ENCODE assay signal across 8 cellular contexts in the genomic region with DNA sequence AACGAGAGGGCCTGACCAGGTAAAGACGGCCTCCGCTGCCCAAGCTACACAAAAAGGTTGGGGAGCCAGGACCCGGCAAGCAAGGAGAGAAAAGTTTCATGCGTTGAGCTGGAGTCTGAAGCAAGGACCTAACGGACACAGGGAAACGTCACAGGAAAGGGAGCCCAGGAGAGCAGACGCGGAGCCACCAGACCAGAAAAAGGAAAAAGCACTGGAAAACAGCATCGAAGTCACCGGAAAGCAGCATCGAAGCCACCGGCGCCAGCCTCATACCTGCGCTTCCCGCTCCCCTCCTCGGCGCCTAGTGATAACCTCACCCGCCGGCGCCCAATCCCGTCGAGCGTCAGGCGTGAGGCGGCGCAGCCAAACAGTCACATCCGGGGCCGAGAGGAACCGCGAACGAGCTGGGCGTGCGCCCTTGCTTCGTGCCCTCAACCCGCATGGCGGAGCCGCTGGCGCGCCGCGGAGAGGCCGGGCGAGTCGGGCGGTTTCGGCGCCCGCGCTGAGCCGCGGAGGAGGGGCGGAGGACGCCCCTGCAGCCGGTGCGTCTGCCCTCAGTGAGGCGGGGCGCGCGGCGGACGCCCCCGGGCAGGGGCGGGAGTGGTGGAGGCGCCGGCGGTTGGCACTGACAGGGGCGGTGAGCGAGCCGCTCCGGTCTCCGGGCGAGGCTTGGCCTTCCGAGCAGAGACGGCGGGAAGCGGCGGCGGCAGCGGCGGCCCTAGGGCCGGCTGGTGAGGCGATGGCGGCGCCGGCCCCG. TPM values are rescaled to one million over a fixed set of nuclear protein-coding genes. Genes with fewer than 3 reads are reported as not detected.
A peak's percentile ranks its signal among the peaks of the same experiment; 100 is the strongest.
DNase-seq lines count a peak whose midpoint lies in the region; ATAC-seq, FAIRE-seq and TF ChIP-seq lines count a peak whose summit lies in the region.

A gene with protein sequence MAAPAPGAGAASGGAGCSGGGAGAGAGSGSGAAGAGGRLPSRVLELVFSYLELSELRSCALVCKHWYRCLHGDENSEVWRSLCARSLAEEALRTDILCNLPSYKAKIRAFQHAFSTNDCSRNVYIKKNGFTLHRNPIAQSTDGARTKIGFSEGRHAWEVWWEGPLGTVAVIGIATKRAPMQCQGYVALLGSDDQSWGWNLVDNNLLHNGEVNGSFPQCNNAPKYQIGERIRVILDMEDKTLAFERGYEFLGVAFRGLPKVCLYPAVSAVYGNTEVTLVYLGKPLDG (plus strand): TSS at position 415 of the 757 bp plus-strand sequence. CDS start 325 bp downstream, at position 740.
TSS of gene WDR53 (minus strand) at position 309 of the 757 bp plus-strand sequence. CDS start 7,079 bp downstream, outside the sequence.

- TF ChIP-seq CTCF in Calu3 (IDR thresholded peaks at IDR 0.05; ENCODE audit: unreplicated experiment) (no peak), H1 (IDR thresholded peaks at IDR 0.05; ENCODE audit: control extremely low read depth in 1 of 3, insufficient read depth in 1 of 3, low read depth in 1 of 3, low read length in 3 of 3) (no peak)

- H3K9me3 Mint-ChIP-seq in Calu3 (ENCODE audit: low read depth, unreplicated experiment): no peaks in the 10 kb centered on the region
- H3K9me3 Mint-ChIP-seq in activated CD8-positive, alpha-beta memory T cell treated with anti-CD3 and anti-CD28 coated beads, Interleukin-2, amount 10 ng/mL, durations not matched to agents 7 days and 5 days (ENCODE audit: low read depth): no peaks in the 10 kb centered on the region

- H3K79me2 ChIP-seq in H1 (ENCODE audit: control insufficient read depth in 1 of 2, insufficient read depth in 2 of 2, low read length in 2 of 2): peaks cover 6 to 57% of the 10 kb centered on the region in 2 experiments; a peak in 3 of 4 replicates

- peak within 1 kb of the TSS; percentile 96 for H3K27ac Mint-ChIP-seq in Calu3 (ENCODE audit: unreplicated experiment)
- H3K27ac Mint-ChIP-seq in activated CD8-positive, alpha-beta memory T cell treated with anti-CD3 and anti-CD28 coated beads, Interleukin-2, amount 10 ng/mL, durations not matched to agents 7 days and 5 days: peak within 1 kb of the TSS; percentile 98

- H3K79me1 ChIP-seq in H1 (ENCODE audit: low read depth, low read length) (peaks cover 6% of the 10 kb centered on the region; the same call in 1 of the 2 replicates), mesenchymal stem cell (replicated peaks; ENCODE audit: low read length, poor library complexity, severe bottlenecking) (peaks cover 24% of the 10 kb centered on the region)

- H2AK5ac ChIP-seq in H1 (ENCODE audit: low read depth, low read length) (no peak within 1 kb of the TSS), mesenchymal stem cell (ENCODE audit: low read length, severe bottlenecking) (no peak within 1 kb of the TSS)

- peak within 1 kb of the TSS; percentile 89 for H3K27ac ChIP-seq in HUES48 (ENCODE audit: low read depth, low read length)
- H3K27ac ChIP-seq in H1 (ENCODE audit: low read depth, low read length): peak within 1 kb of the TSS; percentile 92
- H3K27ac ChIP-seq in mesenchymal stem cell (ENCODE audit: low read length, poor library complexity, severe bottlenecking): peak within 1 kb of the TSS; percentile 27

- peaks cover 34% of the 10 kb centered on the region for H3K36me3 Mint-ChIP-seq in Calu3 (ENCODE audit: insufficient read depth, unreplicated experiment)
- H3K36me3 Mint-ChIP-seq in activated CD8-positive, alpha-beta memory T cell treated with anti-CD3 and anti-CD28 coated beads, Interleukin-2, amount 10 ng/mL, durations not matched to agents 7 days and 5 days: peaks cover 13% of the 10 kb centered on the region

- WGBS in H1 (ENCODE audit: extremely low coverage in 1 of 2, insufficient coverage in 1 of 2, insufficient read length in 1 of 2, insufficient replicate concordance in 2 of 2, low coverage in 1 of 2, low lambda C conversion rate in 2 of 2, missing lambda C conversion rate in 1 of 2), 2 experiments: 0% methylated on average over 52 of the region's 87 CpGs; no CpG with 5 or more reads in 1 of the 2 experiments
- WGBS in mesenchymal stem cell: under 1% methylated on average over 83 of the region's 87 CpGs

- peak within 1 kb of the TSS; percentile 96 for H4K8ac ChIP-seq in H1 (ENCODE audit: extremely low read depth, insufficient read depth, low read length)
- H4K8ac ChIP-seq in mesenchymal stem cell (ENCODE audit: low read length): peak within 1 kb of the TSS; percentile 63

- CTCF ChIA-PET in Calu3 (lab: Charles Lee): interaction anchor here (0.5 to 1.6 kb wide), 3 partner anchors 40 to 374 kb away, joined by 3 to 4 read pairs (median 4); partner anchors contain the start of gene NCBP2
- CTCF ChIA-PET in activated CD8-positive, alpha-beta memory T cell treated with anti-CD3 and anti-CD28 coated beads, Interleukin-2, amount 10 ng/mL, durations not matched to agents 7 days and 5 days (lab: Charles Lee): interaction anchor here (0.9 to 3.3 kb wide), 14 partner anchors 8 to 374 kb away, joined by 3 to 16 read pairs (median 4); partner anchors contain the start of genes NCBP2, RNF168 and SENP5
- CTCF ChIA-PET in H1 (lab: Charles Lee; ENCODE audit: partially characterized antibody): interaction anchor here (1.2 to 2.0 kb wide), 4 partner anchors 11 to 40 kb away, joined by 3 to 6 read pairs (median 4); no protein-coding TSS in a partner anchor

- no peak within 1 kb of the TSS for H2BK20ac ChIP-seq in H1 (ENCODE audit: low read length)

- H3K4me3 ChIP-seq in HUES48 (ENCODE audit: low read depth, low read length): peak within 1 kb of the TSS; percentile 95
- H3K4me3 ChIP-seq in NT2/D1 (ENCODE audit: insufficient read length, low read depth): peak within 1 kb of the TSS; percentile 90
- H3K4me3 ChIP-seq in H1 (ENCODE audit: extremely low read depth in 1 of 4, insufficient read depth in 2 of 4, low read depth in 3 of 4, low read length in 4 of 4): peak within 1 kb of the TSS; percentile 93 to 99 (median 96)
- peak within 1 kb of the TSS; percentile 90 to 100 for H3K4me3 ChIP-seq in mesenchymal stem cell (ENCODE audit: insufficient read depth in 1 of 2, low read depth in 1 of 2, low read length in 2 of 2)

- H2BK12ac ChIP-seq in H1 (ENCODE audit: low read depth, low read length) (peak within 1 kb of the TSS; percentile 97; the same call in 1 of the 2 replicates), mesenchymal stem cell (ENCODE audit: low read length in 2 of 2) (no peak within 1 kb of the TSS)

- H2BK15ac ChIP-seq in H1 (ENCODE audit: low read length) (0 out of 2 replicates have a peak within 1 kb of the TSS, but pooled peaks have one; percentile 12), mesenchymal stem cell (ENCODE audit: low read depth, poor library complexity, severe bottlenecking) (peak within 1 kb of the TSS; percentile 57)

- DNase-seq in Calu3: peak; percentile 96
- peak; percentile 94 for DNase-seq in NT2/D1 (ENCODE audit: low read depth, low spot score)
- peak; percentile 97 for DNase-seq in activated CD8-positive, alpha-beta memory T cell treated with anti-CD3 and anti-CD28 coated beads, Interleukin-2, amount 10 ng/mL, durations not matched to agents 7 days and 5 days
- DNase-seq in H1 (ENCODE audit: low read depth in 1 of 2, low spot score in 2 of 2): peak; percentile 86 to 96
- peak; percentile 94 for DNase-seq in mesenchymal stem cell
- peak; percentile 86 for DNase-seq in stimulated activated CD8-positive, alpha-beta memory T cell treated with anti-CD3 and anti-CD28 coated beads, Interleukin-12 subunit alpha, Interleukin-12 subunit beta, amount 100 ng/mL, for 24 hours (ENCODE audit: extremely low read depth)

- H2AFZ ChIP-seq in H1 (ENCODE audit: low read length): peak within 1 kb of the TSS; percentile 98
- peak within 1 kb of the TSS; percentile 97 for H2AFZ ChIP-seq in mesenchymal stem cell (ENCODE audit: low read depth, low read length)

- no peaks in the 10 kb centered on the region for H3K27me3 Mint-ChIP-seq in Calu3 (ENCODE audit: unreplicated experiment)
- no peaks in the 10 kb centered on the region for H3K27me3 Mint-ChIP-seq in activated CD8-positive, alpha-beta memory T cell treated with anti-CD3 and anti-CD28 coated beads, Interleukin-2, amount 10 ng/mL, durations not matched to agents 7 days and 5 days

- H3K4me2 ChIP-seq in H1 (ENCODE audit: insufficient read depth in 1 of 2, low read depth in 2 of 2, low read length in 2 of 2) (peak within 1 kb of the TSS; percentile 91 to 92), mesenchymal stem cell (ENCODE audit: low read length, poor library complexity, severe bottlenecking) (peak within 1 kb of the TSS; percentile 98)

- H4K91ac ChIP-seq in H1 (replicated peaks; ENCODE audit: insufficient read length, low read length) (peak within 1 kb of the TSS; percentile 76), mesenchymal stem cell (ENCODE audit: low read length) (no peak within 1 kb of the TSS)

- peaks cover 7% of the 10 kb centered on the region for H3K4me1 ChIP-seq in HUES48 (ENCODE audit: control insufficient read depth, insufficient read depth, low read length)
- H3K4me1 ChIP-seq in NT2/D1 (ENCODE audit: insufficient read depth, insufficient read length): no peaks in the 10 kb centered on the region
- peaks cover 0 to 6% (median 2%) of the 10 kb centered on the region in 4 experiments; a peak in 4 of 7 replicates for H3K4me1 ChIP-seq in H1 (replicated peaks in 1 of 4; ENCODE audit: control insufficient read depth in 3 of 4, insufficient read depth in 4 of 4, low read length in 3 of 4)
- H3K4me1 ChIP-seq in mesenchymal stem cell (ENCODE audit: control insufficient read depth, insufficient read depth, low read depth, low read length): peaks cover 15% of the 10 kb centered on the region

- H3K36me3 ChIP-seq in HUES48 (ENCODE audit: control insufficient read depth, insufficient read depth, low read length) (no peaks in the 10 kb centered on the region; the same call in 1 of the 2 replicates), NT2/D1 (ENCODE audit: insufficient read depth, insufficient read length, low read length) (peaks cover 34% of the 10 kb centered on the region), H1 (ENCODE audit: control insufficient read depth in 2 of 4, insufficient read depth in 4 of 4, low read length in 3 of 4) (peaks cover 0 to 3% (median 1%) of the 10 kb centered on the region in 4 experiments; a peak in 1 of 8 replicates), mesenchymal stem cell (ENCODE audit: control insufficient read depth in 1 of 2, insufficient read depth in 2 of 2, low read depth in 1 of 2, low read length in 2 of 2) (peaks cover 6 to 22% of the 10 kb centered on the region in 2 experiments)

- peak within 1 kb of the TSS; percentile 66 for H4K5ac ChIP-seq in H1 (ENCODE audit: insufficient read length, low read depth, low read length)

- BruUV-seq in Calu3 (replicated peaks; lab: Mats Ljungman, UMichigan): no TSS peak

- peak; percentile 86 to 90 for TF ChIP-seq POLR2A in H1 (IDR thresholded peaks at IDR 0.05; ENCODE audit: control extremely low read depth in 1 of 2, low read depth in 2 of 2, low read length in 2 of 2)

- intact Hi-C loops in Calu3 (cut with micrococcal nuclease; ENCODE audit: unreplicated experiment): no loop called here

- H2BK5ac ChIP-seq in H1 (ENCODE audit: low read depth, low read length): peak within 1 kb of the TSS; percentile 94
- no peak within 1 kb of the TSS for H2BK5ac ChIP-seq in mesenchymal stem cell (ENCODE audit: low read depth, low read length, poor library complexity, severe bottlenecking)

- peak within 1 kb of the TSS; percentile 77 for H3K4me3 Mint-ChIP-seq in Calu3 (ENCODE audit: low read depth, unreplicated experiment)
- H3K4me3 Mint-ChIP-seq in activated CD8-positive, alpha-beta memory T cell treated with anti-CD3 and anti-CD28 coated beads, Interleukin-2, amount 10 ng/mL, durations not matched to agents 7 days and 5 days: peak within 1 kb of the TSS; percentile 86

- H3K14ac ChIP-seq in H1 (ENCODE audit: insufficient read length): no peak within 1 kb of the TSS
- peak within 1 kb of the TSS in 1 of 2 experiments; percentile 48 for H3K14ac ChIP-seq in mesenchymal stem cell (ENCODE audit: low read length in 2 of 2)

- H3K23me2 ChIP-seq in H1 (ENCODE audit: low read depth, low read length): peaks cover 12% of the 10 kb centered on the region

- peaks cover 0 to 4% of the 10 kb centered on the region in 2 experiments for H4K20me1 ChIP-seq in H1 (replicated peaks in 1 of 2; ENCODE audit: control insufficient read depth in 1 of 2, insufficient read depth in 2 of 2, low read length in 2 of 2)

- H3K4me1 Mint-ChIP-seq in Calu3 (ENCODE audit: low read depth, unreplicated experiment): peaks cover 14% of the 10 kb centered on the region
- peaks cover 50% of the 10 kb centered on the region for H3K4me1 Mint-ChIP-seq in activated CD8-positive, alpha-beta memory T cell treated with anti-CD3 and anti-CD28 coated beads, Interleukin-2, amount 10 ng/mL, durations not matched to agents 7 days and 5 days

- POLR2A ChIA-PET in H1 (lab: Charles Lee; ENCODE audit: partially characterized antibody): interaction anchor here (0.6 to 5.0 kb wide), 10 partner anchors 10 to 374 kb away, joined by 3 to 27 read pairs (median 5); partner anchors contain the start of genes NCBP2 and PAK2

- no peak for FAIRE-seq in H1 (lab: Jason Lieb, UNC)

- H3K23ac ChIP-seq in H1 (ENCODE audit: insufficient read length) (no peak within 1 kb of the TSS), mesenchymal stem cell (ENCODE audit: low read length in 2 of 2) (peak within 1 kb of the TSS in 1 of 2 experiments; percentile 96)

- H3K27me3 ChIP-seq in HUES48 (ENCODE audit: control insufficient read depth, insufficient read depth, low read length) (no peaks in the 10 kb centered on the region), NT2/D1 (ENCODE audit: insufficient read depth, insufficient read length) (no peaks in the 10 kb centered on the region), H1 (replicated peaks in 1 of 4; ENCODE audit: control insufficient read depth in 3 of 4, extremely low read depth in 1 of 4, insufficient read depth in 3 of 4, low read length in 3 of 4) (no peaks in the 10 kb centered on the region), mesenchymal stem cell (ENCODE audit: control insufficient read depth in 1 of 2, insufficient read depth in 1 of 2, low read length in 2 of 2) (no peaks in the 10 kb centered on the region)

- no peak for TF ChIP-seq EP300 in H1 (IDR thresholded peaks at IDR 0.05; ENCODE audit: borderline replicate concordance in 1 of 2, low read depth in 2 of 2, low read length in 2 of 2)

- ATAC-seq in GM21423 (IDR thresholded peaks at IDR 0.05; ENCODE audit: unreplicated experiment): peak; percentile 91
- peak; percentile 96 for ATAC-seq in activated CD8-positive, alpha-beta memory T cell treated with anti-CD3 and anti-CD28 coated beads, Interleukin-2, amount 10 ng/mL, durations not matched to agents 7 days and 5 days

- H3K9ac ChIP-seq in HUES48 (ENCODE audit: low read depth, low read length) (peak within 1 kb of the TSS; percentile 91), NT2/D1 (ENCODE audit: insufficient read length, low read depth) (peak within 1 kb of the TSS; percentile 96), H1 (replicated peaks in 1 of 4; ENCODE audit: extremely low read depth in 1 of 4, low read depth in 3 of 4, low read length in 3 of 4) (peak within 1 kb of the TSS; percentile 94 to 99 (median 94)), mesenchymal stem cell (ENCODE audit: low read length) (peak within 1 kb of the TSS; percentile 100)

- H3K9me3 ChIP-seq in HUES48 (ENCODE audit: control insufficient read depth, insufficient read depth, low read length) (no peaks in the 10 kb centered on the region), NT2/D1 (ENCODE audit: insufficient read depth, low read length) (no peaks in the 10 kb centered on the region), H1 (ENCODE audit: insufficient read depth in 2 of 2, low read depth in 1 of 2, low read length in 1 of 2) (no peaks in the 10 kb centered on the region), mesenchymal stem cell (ENCODE audit: control insufficient read depth, low read length) (no peaks in the 10 kb centered on the region)

- no peak within 1 kb of the TSS for H2BK120ac ChIP-seq in H1 (replicated peaks; ENCODE audit: low read depth, low read length)
- H2BK120ac ChIP-seq in mesenchymal stem cell (ENCODE audit: low read depth, low read length): no peak within 1 kb of the TSS

- H3K56ac ChIP-seq in H1 (replicated peaks; ENCODE audit: insufficient read length, low read depth, low read length): peak within 1 kb of the TSS; percentile 65

- H3K4ac ChIP-seq in H1 (replicated peaks; ENCODE audit: insufficient read length, low read depth, low read length) (no peak within 1 kb of the TSS), mesenchymal stem cell (ENCODE audit: low read depth in 1 of 2, low read length in 2 of 2) (peak within 1 kb of the TSS; percentile 57 to 97)

- TF ChIP-seq RAD21 in H1 (IDR thresholded peaks at IDR 0.05 in 1 of 2, conservative IDR thresholded peaks at IDR 0.05 in 1 of 2; ENCODE audit: low read depth in 2 of 2, low read length in 2 of 2): peak; percentile 4 to 18; a peak in 2 of 4 replicates

- H3K18ac ChIP-seq in H1 (ENCODE audit: extremely low read depth, low read length): 0 out of 2 replicates have a peak within 1 kb of the TSS, but pooled peaks have one; percentile 9
- peak within 1 kb of the TSS; percentile 35 to 88 for H3K18ac ChIP-seq in mesenchymal stem cell (ENCODE audit: low read depth in 1 of 2, low read length in 2 of 2)

RNA-seq across cellular contexts. Expression of the first gene that starts in this region (rescaled TPM):
- total RNA-seq in Calu3 (2022): 10.8 and 12.1 TPM in 2 replicates
- total RNA-seq in activated CD8-positive, alpha-beta memory T cell treated with anti-CD3 and anti-CD28 coated beads, Interleukin-2, amount 10 ng/mL, durations not matched to agents 7 days and 5 days: 10 to 100 TPM; 14.9 to 20.3 TPM
- 18.0 and 19.4 TPM in 2 replicates for total RNA-seq in H1 (2021; fragmentation: NEBNext Ultra II Directional; extraction: Animal tissue kit (Norgen Biotek cat#: 25700))
- polyA plus RNA-seq in H1 (2011; rRNA removed): 3.4 and 5.2 TPM in 2 replicates
- 8.5 TPM for polyA plus RNA-seq in H1 (2011; cell fraction: cytosol; rRNA removed)
- polyA plus RNA-seq in H1 (2011; cell fraction: nucleus; rRNA removed): 2.5 TPM
- 7.3 to 17.0 TPM (median 8.9 TPM) in 4 replicates for polyA plus RNA-seq in H1 (2012, experiment 1 of 2)
- polyA plus RNA-seq in H1 (2012, experiment 2 of 2): 1.8 TPM
- polyA plus RNA-seq in H1 (2013, experiment 1 of 2): 13.6 TPM
- 13.6 TPM for polyA plus RNA-seq in H1 (2013, experiment 2 of 2)
- polyA minus RNA-seq in H1 (2011; rRNA and poly(A)+ RNA removed): 8.0 and 8.2 TPM in 2 replicates
- 6.5 TPM for polyA minus RNA-seq in H1 (2011; cell fraction: cytosol; rRNA and poly(A)+ RNA removed)
- polyA minus RNA-seq in H1 (2011; cell fraction: nucleus; rRNA and poly(A)+ RNA removed): 4.7 TPM
- polyA plus RNA-seq in mesenchymal stem cell (2013, experiment 1 of 2): 6.5 TPM
- 6.8 TPM for polyA plus RNA-seq in mesenchymal stem cell (2013, experiment 2 of 2)

RNA-seq across cellular contexts. Expression of gene WDR53, which starts in this region (rescaled TPM):
- 20.3 and 23.9 TPM in 2 replicates for total RNA-seq in Calu3 (2022)
- total RNA-seq in activated CD8-positive, alpha-beta memory T cell treated with anti-CD3 and anti-CD28 coated beads, Interleukin-2, amount 10 ng/mL, durations not matched to agents 7 days and 5 days: 10 to 100 TPM; 22.2 to 23.1 TPM
- total RNA-seq in H1 (2021; fragmentation: NEBNext Ultra II Directional; extraction: Animal tissue kit (Norgen Biotek cat#: 25700)): 17.9 and 18.8 TPM in 2 replicates
- polyA plus RNA-seq in H1 (2011; rRNA removed): 4.7 and 7.4 TPM in 2 replicates
- polyA plus RNA-seq in H1 (2011; cell fraction: cytosol; rRNA removed): 13.1 TPM
- polyA plus RNA-seq in H1 (2011; cell fraction: nucleus; rRNA removed): 3.2 TPM
- polyA plus RNA-seq in H1 (2012, experiment 1 of 2): 17.6 to 27.4 TPM (median 19.1 TPM) in 4 replicates
- 3.4 TPM for polyA plus RNA-seq in H1 (2012, experiment 2 of 2)
- 13.0 TPM for polyA plus RNA-seq in H1 (2013, experiment 1 of 2)
- polyA plus RNA-seq in H1 (2013, experiment 2 of 2): 12.2 TPM
- 4.2 and 7.6 TPM in 2 replicates for polyA minus RNA-seq in H1 (2011; rRNA and poly(A)+ RNA removed)
- polyA minus RNA-seq in H1 (2011; cell fraction: cytosol; rRNA and poly(A)+ RNA removed): 1.9 TPM
- polyA minus RNA-seq in H1 (2011; cell fraction: nucleus; rRNA and poly(A)+ RNA removed): 7.2 TPM
- 7.2 TPM for polyA plus RNA-seq in mesenchymal stem cell (2013, experiment 1 of 2)
- 6.8 TPM for polyA plus RNA-seq in mesenchymal stem cell (2013, experiment 2 of 2)

Comparison
In these comparisons a context has a peak if more than half of its experiments do, and no peak if none do; other contexts are left out.
1. Peak in every context shown above with its lines: DNase-seq, ATAC-seq, H3K4me3 ChIP-seq and H3K27ac ChIP-seq.
2. H3K27ac ChIP-seq: peak in every context shown above with its lines; median percentile 92 in H1; 89 in HUES48; 27 in mesenchymal stem cell.